ENCODE assay signal across 29 cellular contexts in the genomic region with DNA sequence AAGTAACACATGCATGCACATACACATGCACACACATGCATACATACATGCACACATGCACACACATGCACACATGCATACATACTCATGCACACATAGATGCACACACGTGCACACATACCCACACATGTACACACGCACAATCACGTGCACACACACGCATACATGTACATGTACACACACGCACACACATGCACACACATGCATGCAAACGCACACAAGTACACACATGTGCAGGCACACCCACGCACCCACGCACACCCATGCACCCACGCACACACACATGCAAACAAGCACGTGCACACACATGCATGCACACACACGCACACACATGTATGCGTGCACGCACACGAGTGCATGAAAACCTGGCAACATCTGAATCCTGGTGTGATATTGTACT.
"Had no signal": no experiment of that assay in that cellular context is flagged by ENCODE, and none has a peak within 500 bp of the region (broad histone marks: within the 10 kb centered on the region; RNA-seq: fewer than 3 reads in every experiment).

No MANE protein-coding gene starts in this region.

- H3K4me3 ChIP-seq: cardiac muscle cell had no signal

- DNase-seq: activated CD4-positive, alpha-beta memory T cell treated with anti-CD3 and anti-CD28 coated beads, Interleukin-2, amount 10 ng/mL, durations not matched to agents 7 days and 5 days; activated CD4-positive, alpha-beta T cell treated with anti-CD3 and anti-CD28 coated beads for 1 hour; activated CD4-positive, alpha-beta T cell treated with anti-CD3 and anti-CD28 coated beads for 48 hours; activated CD4-positive, CD25-positive, alpha-beta regulatory T cell; activated CD8-positive, alpha-beta memory T cell treated with anti-CD3 and anti-CD28 coated beads for 24 hours; activated CD8-positive, alpha-beta memory T cell treated with anti-CD3 and anti-CD28 coated beads, Interleukin-2, amount 10 ng/mL, durations not matched to agents 7 days and 5 days; activated CD8-positive, alpha-beta memory T cell treated with anti-CD3 and anti-CD28 coated beads, Interleukin-2, amount 50 U/mL, for 48 hours; activated effector memory CD4-positive, alpha-beta T cell treated with Interleukin-2 at 50 U/mL for 16 hours; activated naive CD4-positive, alpha-beta T cell treated with anti-CD3 and anti-CD28 coated beads, Interleukin-2, amount 10 ng/mL, durations not matched to agents 7 days and 5 days; activated naive CD8-positive, alpha-beta T cell treated with anti-CD3 and anti-CD28 coated beads, Interleukin-2, amount 50 U/mL, for 24 hours; activated T-cell treated with anti-CD3 and anti-CD28 coated beads, Interleukin-2, amount 50 U/mL, for 48 hours; anterior cingulate cortex; brain microvascular endothelial cell; KG1; NCI-H1092 treated with DMSO at 0.1 percent for 48 hours; NCI-H1417; NCI-H146; NCI-H187; NCI-H2029 treated with DMSO at 0.1 percent for 48 hours; NCI-H2107; NCI-H2171 treated with DMSO at 0.1 percent for 48 hours; NCI-H345; NCI-H526; NCI-H748 treated with DMSO at 0.1 percent for 48 hours; OCI-M1; Right ventricle myocardium superior; T1000; WERI-Rb-1 had no signal

- H3K27ac ChIP-seq: brain microvascular endothelial cell, cardiac muscle cell, WERI-Rb-1 had no signal

- H3K36me3 ChIP-seq: brain microvascular endothelial cell, cardiac muscle cell, WERI-Rb-1 had no signal

- ATAC-seq: activated CD8-positive, alpha-beta memory T cell treated with anti-CD3 and anti-CD28 coated beads, Interleukin-2, amount 10 ng/mL, durations not matched to agents 7 days and 5 days; activated naive CD8-positive, alpha-beta T cell treated with anti-CD3 and anti-CD28 coated beads, Interleukin-2, amount 50 U/mL, for 24 hours had no signal

- H3K27me3 ChIP-seq: brain microvascular endothelial cell, cardiac muscle cell had no signal
